25 cellular contexts compared by ENCODE assay signal in genomic region chr10:91082447-91082846, GRCh38.
"Had no signal": no experiment of that assay in that cellular context is flagged by ENCODE, and none has a peak within 500 bp of the region (broad histone marks: within the 10 kb centered on the region; RNA-seq: fewer than 3 reads in every experiment).

No MANE protein-coding gene starts in this region.

- H3K9me3 Mint-ChIP-seq: effector memory CD8-positive, alpha-beta T cell; naive thymus-derived CD8-positive, alpha-beta T cell had no signal

- H3K36me3 Mint-ChIP-seq: naive thymus-derived CD8-positive, alpha-beta T cell had no signal

- H3K27ac ChIP-seq: gastroesophageal sphincter, hepatocyte, left lung, neutrophil, parathyroid adenoma, right lobe of liver, stomach, thyroid gland, vagina had no signal

- H3K4me3 ChIP-seq: gastroesophageal sphincter, heart left ventricle, hepatocyte, left lung, right lobe of liver, stomach, thyroid gland, vagina had no signal

- H3K4me1 ChIP-seq: parathyroid adenoma had no signal

- DNase-seq: cortex of kidney; effector memory CD8-positive, alpha-beta T cell; foreskin fibroblast; heart left ventricle; left cardiac atrium; left lung; mesendoderm; midbrain; naive thymus-derived CD8-positive, alpha-beta T cell; right lobe of liver; small intestine; stimulated activated CD4-positive, alpha-beta T cell treated with anti-CD3 and anti-CD28 coated beads, Interleukin-1b, Interleukin-23, amount 100 ng/mL, for 48 hours; stimulated activated CD4-positive, alpha-beta T cell treated with anti-CD3 and anti-CD28 coated beads, Interleukin-4, amount 100 ng/mL, for 1 hour; stimulated activated CD8-positive, alpha-beta memory T cell treated with anti-CD3 and anti-CD28 coated beads, Interleukin-4, amount 100 ng/mL, for 48 hours; stimulated activated naive CD4-positive, alpha-beta T cell; stomach; thyroid gland; trophoblast cell had no signal

- H3K4me2 ChIP-seq: hepatocyte had no signal

- H3K79me2 ChIP-seq: hepatocyte, parathyroid adenoma had no signal

- H3K27me3 ChIP-seq: gastroesophageal sphincter, heart left ventricle, left lung, right lobe of liver, stomach, thyroid gland, vagina had no signal

- H3K9me3 ChIP-seq: gastroesophageal sphincter, left lung, neutrophil, right lobe of liver, stomach, thyroid gland, vagina had no signal

- H3K4me3 Mint-ChIP-seq: effector memory CD8-positive, alpha-beta T cell; naive thymus-derived CD8-positive, alpha-beta T cell had no signal

- H3K9ac ChIP-seq: parathyroid adenoma had no signal

- H3K4me1 Mint-ChIP-seq: naive thymus-derived CD8-positive, alpha-beta T cell had no signal

- H2AFZ ChIP-seq: hepatocyte, parathyroid adenoma had no signal

- FAIRE-seq: endometrium had no signal

- H3K36me3 ChIP-seq: gastroesophageal sphincter, heart left ventricle, left lung, neutrophil, right lobe of liver, stomach, thyroid gland, vagina had no signal

- H3K27ac Mint-ChIP-seq: effector memory CD8-positive, alpha-beta T cell; naive thymus-derived CD8-positive, alpha-beta T cell; progenitor cell of endocrine pancreas had no signal
